ENCODE assay signal across 12 cellular contexts in the genomic region with DNA sequence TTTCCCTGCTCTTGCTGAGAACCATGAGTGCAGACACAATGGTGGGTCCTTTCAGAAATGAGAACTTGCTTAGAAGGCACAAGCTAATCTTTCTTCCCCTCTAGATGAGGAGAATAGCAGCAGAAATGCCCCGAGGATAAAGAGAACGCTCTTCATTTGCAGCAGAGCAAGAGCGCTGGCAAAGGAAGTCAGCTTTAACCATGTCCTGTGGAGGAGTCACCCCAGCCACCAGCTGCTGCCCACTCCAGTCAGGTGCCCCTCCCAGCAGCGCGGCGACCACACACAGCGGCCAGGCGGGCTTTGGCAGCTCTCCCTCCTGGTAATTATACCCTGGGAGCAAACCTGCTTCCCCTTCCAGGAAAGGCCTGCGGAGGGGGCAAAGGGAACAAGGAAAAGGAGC. TPM values are rescaled to one million over a fixed set of nuclear protein-coding genes. Genes with fewer than 3 reads are reported as not detected.
A peak's percentile ranks its signal among the peaks of the same experiment; 100 is the strongest.
DNase-seq lines count a peak whose midpoint lies in the region; ATAC-seq and TF ChIP-seq lines count a peak whose summit lies in the region.
"Had no signal": no experiment of that assay in that cellular context is flagged by ENCODE, and none has a peak within 500 bp of the region (broad histone marks: within the 10 kb centered on the region; RNA-seq: fewer than 3 reads in every experiment).

No MANE protein-coding gene starts in this region.

- H3K27ac ChIP-seq in cingulate gyrus (ENCODE audit: low read depth, low read length) = peak overlapping the region; percentile 24
- peak overlapping the region; percentile 43 to 82 (median 67) for H3K27ac ChIP-seq in gastrocnemius medialis

- H3K36me3 Mint-ChIP-seq in activated T-cell treated with anti-CD3 and anti-CD28 coated beads, Interleukin-2, amount 50 U/mL, for 24 hours (ENCODE audit: low read depth) = peaks cover 86% of the 10 kb centered on the region

- DNase-seq in activated T-cell treated with anti-CD3 and anti-CD28 coated beads, Interleukin-2, amount 50 U/mL, for 24 hours = no peak
- DNase-seq in activated T-cell treated with anti-CD3 and anti-CD28 coated beads for 4 hours (no peak), NCI-H2081 treated with DMSO at 0.1 percent for 48 hours (lab: John Stamatoyannopoulos, UW) (peak; percentile 48), gastrocnemius medialis (peak in 1 of 2 donors; percentile 69), NCI-H774 (lab: John Stamatoyannopoulos, UW) (no peak)
- DNase-seq in activated naive CD4-positive, alpha-beta T cell treated with anti-CD3 and anti-CD28 coated beads, Interleukin-2, amount 50 U/mL, for 16 hours = no peak
- DNase-seq: activated effector memory CD4-positive, alpha-beta T cell treated with anti-CD3 and anti-CD28 coated beads, Interleukin-2, amount 50 U/mL, for 16 hours; T1000 had no signal

- no peak for TF ChIP-seq POLR2A in gastrocnemius medialis (IDR thresholded peaks at IDR 0.05)

- no peak for TF ChIP-seq CTCF in gastrocnemius medialis (IDR thresholded peaks at IDR 0.05 in 4 of 5, conservative IDR thresholded peaks at IDR 0.05 in 1 of 5)

- intact Hi-C loops in gastrocnemius medialis (cut with DNase I; ENCODE audit: low total_unique reads) = no loop called here

- in situ Hi-C loops in gastrocnemius medialis (cut with MboI; ENCODE audit: low sequenced_read_pairs in 4 of 4) = no loop called here

- no peak overlapping the region for H3K4me3 ChIP-seq in gastrocnemius medialis

- peaks cover 64 to 78% of the 10 kb centered on the region in 2 donors for H3K4me1 ChIP-seq in gastrocnemius medialis

- H3K36me3 ChIP-seq in gastrocnemius medialis = peaks cover 0 to 9% of the 10 kb centered on the region in 2 donors

- no peaks in the 10 kb centered on the region for H3K27me3 ChIP-seq in gastrocnemius medialis

- no peaks in the 10 kb centered on the region for H3K9me3 Mint-ChIP-seq in activated T-cell treated with anti-CD3 and anti-CD28 coated beads, Interleukin-2, amount 50 U/mL, for 24 hours
- H3K9me3 Mint-ChIP-seq: nephron; stimulated activated naive CD8-positive, alpha-beta T cell treated with anti-CD3 and anti-CD28 coated beads, Interleukin-15, Interleukin-2, amounts not matched to agents 100 ng/mL and 50 ng/mL, for 24 hours had no signal

- no peaks in the 10 kb centered on the region for H3K27me3 Mint-ChIP-seq in activated T-cell treated with anti-CD3 and anti-CD28 coated beads, Interleukin-2, amount 50 U/mL, for 24 hours
- H3K27me3 Mint-ChIP-seq: stimulated activated naive CD8-positive, alpha-beta T cell treated with anti-CD3 and anti-CD28 coated beads, Interleukin-15, Interleukin-2, amounts not matched to agents 100 ng/mL and 50 ng/mL, for 24 hours had no signal

- no peaks in the 10 kb centered on the region for H3K9me3 ChIP-seq in gastrocnemius medialis

- peaks cover 20% of the 10 kb centered on the region for H3K4me1 Mint-ChIP-seq in activated T-cell treated with anti-CD3 and anti-CD28 coated beads, Interleukin-2, amount 50 U/mL, for 24 hours (ENCODE audit: low read depth)

- peak overlapping the region; percentile 44 for H3K27ac Mint-ChIP-seq in activated T-cell treated with anti-CD3 and anti-CD28 coated beads, Interleukin-2, amount 50 U/mL, for 24 hours
- H3K27ac Mint-ChIP-seq: stimulated activated naive CD8-positive, alpha-beta T cell treated with anti-CD3 and anti-CD28 coated beads, Interleukin-15, Interleukin-2, amounts not matched to agents 100 ng/mL and 50 ng/mL, for 24 hours had no signal

- peak in 1 of 2 donors; percentile 33 for ATAC-seq in gastrocnemius medialis
- no peak for ATAC-seq in HG03469 (IDR thresholded peaks at IDR 0.05; ENCODE audit: unreplicated experiment)

- H3K4me3 Mint-ChIP-seq in activated T-cell treated with anti-CD3 and anti-CD28 coated beads, Interleukin-2, amount 50 U/mL, for 24 hours = no peak overlapping the region
- H3K4me3 Mint-ChIP-seq: nephron; stimulated activated naive CD8-positive, alpha-beta T cell treated with anti-CD3 and anti-CD28 coated beads, Interleukin-15, Interleukin-2, amounts not matched to agents 100 ng/mL and 50 ng/mL, for 24 hours had no signal

RNA-seq across cellular contexts. Expression of gene EMILIN3, which starts 42.4 kb away (rescaled TPM):
- total RNA-seq in gastrocnemius medialis = under 1 TPM in 3 of 4 donors, not detected in 1; 0.20 to 0.33 (median 0.20) TPM
